Comparison of ENCODE assay signal across 8 cellular contexts in genomic region chr4:112704991-112705845, GRCh38.
DNase-seq lines count a peak whose midpoint lies in the region; ATAC-seq and TF ChIP-seq lines count a peak whose summit lies in the region.

No MANE protein-coding gene starts in this region.

- H3K9ac ChIP-seq in MM.1S (ENCODE audit: low read length), result no peak overlapping the region
- H3K9ac ChIP-seq in adipocyte (ENCODE audit: low read length), result no peak overlapping the region
- no peak overlapping the region for H3K9ac ChIP-seq in parathyroid adenoma

- H3K36me3 ChIP-seq in CD4-positive, alpha-beta memory T cell (ENCODE audit: insufficient read depth, low read length), result no peaks in the 10 kb centered on the region
- H3K36me3 ChIP-seq in MM.1S (replicated peaks; ENCODE audit: insufficient read depth, low read length) (no peaks in the 10 kb centered on the region), adipocyte (ENCODE audit: control insufficient read depth, insufficient read depth, low read length, severe bottlenecking) (no peaks in the 10 kb centered on the region), parathyroid adenoma (ENCODE audit: control insufficient read depth, insufficient read depth, low read length) (no peaks in the 10 kb centered on the region)

- POLR2A ChIA-PET in CD4-positive, alpha-beta memory T cell (lab: Charles Lee; ENCODE audit: partially characterized antibody), result no interaction called here

- H3K4me2 ChIP-seq in MM.1S (ENCODE audit: low read depth, low read length) (peak overlapping the region; percentile 72; the same call in 1 of the 2 replicates), parathyroid adenoma (ENCODE audit: low read length) (peak overlapping the region; percentile 45)

- H3K4me1 ChIP-seq in CD4-positive, alpha-beta memory T cell (ENCODE audit: insufficient read depth, low read length), result peaks cover 17% of the 10 kb centered on the region
- H3K4me1 ChIP-seq in MM.1S (ENCODE audit: low read length) (no peaks in the 10 kb centered on the region; the same call in 1 of the 2 replicates), adipocyte (ENCODE audit: control insufficient read depth, insufficient read depth, low read length) (peaks cover 11% of the 10 kb centered on the region), parathyroid adenoma (no peaks in the 10 kb centered on the region)

- H3K27me3 Mint-ChIP-seq in CD4-positive, alpha-beta memory T cell, result peaks cover 32 to 39% of the 10 kb centered on the region in 2 donors

- peaks cover 0 to 4% (median 0%) of the 10 kb centered on the region in 8 donors for H3K9me3 Mint-ChIP-seq in CD4-positive, alpha-beta memory T cell

- no peak overlapping the region for H3K27ac ChIP-seq in CD4-positive, alpha-beta memory T cell (ENCODE audit: low read depth, low read length)
- no peak overlapping the region for H3K27ac ChIP-seq in MM.1S (ENCODE audit: low read length)
- H3K27ac ChIP-seq in parathyroid adenoma, result no peak overlapping the region

- H4K20me1 ChIP-seq in MM.1S (ENCODE audit: insufficient read depth, low read length), result no peaks in the 10 kb centered on the region

- no peaks in the 10 kb centered on the region for H3K9me2 ChIP-seq in MM.1S (replicated peaks; ENCODE audit: insufficient read depth, low read length)

- peak overlapping the region; percentile 80 to 91 (median 86) for H3K4me3 Mint-ChIP-seq in CD4-positive, alpha-beta memory T cell

- peak; percentile 31 for ATAC-seq in GM19455 (IDR thresholded peaks at IDR 0.05; ENCODE audit: unreplicated experiment)

- peak overlapping the region in 5 of 7 donors; percentile 33 to 90 (median 64) for H3K27ac Mint-ChIP-seq in CD4-positive, alpha-beta memory T cell

- peaks cover 0 to 4% of the 10 kb centered on the region in 2 donors for H3K36me3 Mint-ChIP-seq in CD4-positive, alpha-beta memory T cell

- H3K9me3 ChIP-seq in CD4-positive, alpha-beta memory T cell (ENCODE audit: control insufficient read depth in 1 of 2, low read length in 2 of 2), result no peaks in the 10 kb centered on the region
- no peaks in the 10 kb centered on the region for H3K9me3 ChIP-seq in MM.1S (replicated peaks; ENCODE audit: insufficient read depth, low read length)
- no peaks in the 10 kb centered on the region for H3K9me3 ChIP-seq in adipocyte (ENCODE audit: control insufficient read depth, low read length)
- no peaks in the 10 kb centered on the region for H3K9me3 ChIP-seq in parathyroid adenoma (ENCODE audit: control insufficient read depth, low read length)

- H3K4me3 ChIP-seq in CD4-positive, alpha-beta memory T cell (ENCODE audit: low read length in 2 of 2), result peak overlapping the region in 1 of 2 donors; percentile 41
- peak overlapping the region; percentile 55 for H3K4me3 ChIP-seq in MM.1S (ENCODE audit: low read length)
- peak overlapping the region; percentile 77 for H3K4me3 ChIP-seq in adipocyte (ENCODE audit: low read length)
- no peak overlapping the region for H3K4me3 ChIP-seq in parathyroid adenoma (ENCODE audit: low read depth, low read length)

- H3K4me1 Mint-ChIP-seq in CD4-positive, alpha-beta memory T cell, result peaks cover 16 to 22% (median 19%) of the 10 kb centered on the region in 4 donors

- H3F3A ChIP-seq in MM.1S (ENCODE audit: insufficient read depth, low read length), result no peaks in the 10 kb centered on the region

- H3K79me2 ChIP-seq in MM.1S (ENCODE audit: low read length) (no peaks in the 10 kb centered on the region), parathyroid adenoma (no peaks in the 10 kb centered on the region)

- peak in 1 of 5 donors; percentile 0 for DNase-seq in CD4-positive, alpha-beta memory T cell
- DNase-seq in MM.1S, result no peak
- peak; percentile 86 for DNase-seq in adipocyte (ENCODE audit: low read depth)
- peak; percentile 80 for DNase-seq in cardiac septum (ENCODE audit: low spot score)
- no peak for DNase-seq in NCI-H187 (lab: John Stamatoyannopoulos, UW)
- DNase-seq in stimulated activated CD4-positive, alpha-beta T cell treated with anti-CD3 and anti-CD28 coated beads, Interleukin-4, amount 100 ng/mL, for 24 hours, result no peak

- peaks cover 17% of the 10 kb centered on the region for H3K27me3 ChIP-seq in CD4-positive, alpha-beta memory T cell (ENCODE audit: insufficient read depth, low read length)
- H3K27me3 ChIP-seq in MM.1S (replicated peaks; ENCODE audit: insufficient read depth, low read length) (peaks cover 10% of the 10 kb centered on the region), adipocyte (replicated peaks; ENCODE audit: control insufficient read depth, insufficient read depth, low read length) (peaks cover 21% of the 10 kb centered on the region), parathyroid adenoma (ENCODE audit: control insufficient read depth, insufficient read depth, low read length) (no peaks in the 10 kb centered on the region)

- intact Hi-C loops in CD4-positive, alpha-beta memory T cell (cut with micrococcal nuclease), result loop anchor here (5.0 kb wide), 1 partner anchor 68 kb away; the partner anchor contains the start of genes LARP7 and ZGRF1
- intact Hi-C loops in cardiac septum (cut with DNase I), result loop anchor here (5.0 kb wide), 2 partner anchors 33 to 68 kb away; partner anchors contain the start of genes LARP7 and ZGRF1

- CTCF ChIA-PET in CD4-positive, alpha-beta memory T cell (lab: Charles Lee; ENCODE audit: partially characterized antibody), result interaction anchor here (1.4 kb wide), 1 partner anchor 60 kb away, joined by 3 read pairs; no protein-coding TSS in a partner anchor

- no peak for TF ChIP-seq CTCF in MM.1S (IDR thresholded peaks at IDR 0.05; ENCODE audit: low read length)
- TF ChIP-seq CTCF in parathyroid adenoma (IDR thresholded peaks at IDR 0.05), result no peak

- H2AFZ ChIP-seq in MM.1S (ENCODE audit: low read length) (0 out of 2 replicates have a peak overlapping the region, but pooled peaks have one; percentile 61), parathyroid adenoma (peak overlapping the region; percentile 72)

Comparison
In these comparisons a context has a peak if more than half of its experiments do, and no peak if none do; other contexts are left out.
1. DNase-seq: peak in adipocyte (single experiment) and cardiac septum (single experiment); none in MM.1S (single experiment), NCI-H187 (0 of 2) and stimulated activated CD4-positive, alpha-beta T cell treated with anti-CD3 and anti-CD28 coated beads, Interleukin-4, amount 100 ng/mL, for 24 hours (single experiment).